8 cellular contexts compared by ENCODE assay signal in genomic region chr17:47978324-47978723, GRCh38. TPM values are rescaled to one million over a fixed set of nuclear protein-coding genes. Genes with fewer than 3 reads are reported as not detected.
A peak's percentile ranks its signal among the peaks of the same experiment; 100 is the strongest.
DNase-seq lines count a peak whose midpoint lies in the region; ATAC-seq and TF ChIP-seq lines count a peak whose summit lies in the region.

No MANE protein-coding gene starts in this region.

- H3K4me3 Mint-ChIP-seq in T-cell, result no peak overlapping the region

- H3K9me3 Mint-ChIP-seq in T-cell, result no peaks in the 10 kb centered on the region

- no peaks in the 10 kb centered on the region for H3K27me3 Mint-ChIP-seq in T-cell

- DNase-seq in GM10266 (ENCODE audit: extremely low spot score), result peak; percentile 77
- DNase-seq in NCI-H1092 (lab: John Stamatoyannopoulos, UW), result peak; percentile 54
- DNase-seq in T-cell, result peak in 26 of 34 experiments; percentile 5 to 55 (median 34)
- DNase-seq in astrocyte of the hippocampus (ENCODE audit: low read depth, low spot score), result peak; percentile 84
- peak; percentile 9 to 27 for DNase-seq in hippocampal formation (lab: John Stamatoyannopoulos, UW)
- DNase-seq in stimulated activated CD4-positive, alpha-beta T cell treated with anti-CD3 and anti-CD28 coated beads, Interleukin-1b, Interleukin-23, amount 100 ng/mL, for 24 hours (ENCODE audit: low read depth in 4 of 4, low spot score in 1 of 4), result peak in 3 of 4 experiments; percentile 14 to 23 (median 16)
- no peak for DNase-seq in GF-D8 (lab: John Stamatoyannopoulos, UW)

- ATAC-seq in T-cell (replicated peaks in 1 of 4) (peak; percentile 48 to 74 (median 56)), HG02610 (IDR thresholded peaks at IDR 0.05; ENCODE audit: unreplicated experiment) (no peak)

- POLR2A ChIA-PET in T-cell (lab: Charles Lee), result no interaction called here

- TF ChIP-seq CTCF in GM10266 (IDR thresholded peaks at IDR 0.05; ENCODE audit: control insufficient read depth, insufficient read depth, low read depth, missing control alignments), result peak; percentile 77

- no peak overlapping the region for H3K27ac Mint-ChIP-seq in T-cell

- H3K36me3 Mint-ChIP-seq in T-cell, result peaks cover 62% of the 10 kb centered on the region

- H3K4me1 Mint-ChIP-seq in T-cell, result peaks cover 0 to 14% (median 6%) of the 10 kb centered on the region in 3 donors

- CTCF ChIA-PET in T-cell (lab: Charles Lee), result interaction anchor here (0.6 to 1.1 kb wide), 5 partner anchors 28 to 413 kb away, joined by 3 to 8 read pairs (median 5); no protein-coding TSS in a partner anchor

RNA-seq across cellular contexts. Expression of gene CDK5RAP3, which starts 7.4 kb away (rescaled TPM):
- 100 to 1,000 TPM; 247 to 349 (median 318) TPM for total RNA-seq in T-cell

RNA-seq across cellular contexts. Expression of gene PRR15L, which starts 20.6 kb away (rescaled TPM):
- under 1 TPM in 3 of 5 donors, not detected in 2; 0.18 to 0.44 (median 0.26) TPM for total RNA-seq in T-cell

RNA-seq across cellular contexts. Expression of gene PNPO, which starts 37.0 kb away (rescaled TPM):
- 10 to 100 TPM; 10.3 to 18.5 (median 15.7) TPM for total RNA-seq in T-cell

RNA-seq across cellular contexts. Expression of gene COPZ2, which starts 59.3 kb away (rescaled TPM):
- total RNA-seq in T-cell, result 1 to 10 TPM; 1.2 to 2.6 (median 1.9) TPM
